In the genomic region with DNA sequence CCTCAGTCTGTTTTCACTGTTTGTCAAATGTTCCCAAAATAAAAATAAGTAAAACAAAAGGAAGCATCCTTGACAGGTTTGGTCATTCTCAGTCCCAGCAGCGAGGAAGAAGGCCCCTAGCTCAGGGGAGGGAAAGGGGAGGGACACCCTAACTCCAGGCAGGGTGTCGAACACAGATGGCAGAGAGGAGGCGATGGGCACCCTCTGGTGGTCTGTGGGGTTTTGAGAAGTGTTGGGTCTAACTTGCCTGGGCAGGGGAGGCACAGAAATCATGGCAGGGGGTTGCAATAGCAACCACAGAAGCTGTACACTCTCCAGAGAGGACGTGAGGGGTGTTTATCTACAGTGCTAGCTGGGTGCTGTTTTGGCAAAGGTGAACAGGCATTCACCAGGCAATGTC, we compare ENCODE assay signal across 1 cellular context.
TF ChIP-seq lines count a peak whose summit lies in the region.

No MANE protein-coding gene starts in this region.

TF ChIP-seq in GM23338, 12 proteins besides CTCF, POLR2A, EP300 and RAD21 (continued from another document):
- TF ChIP-seq, protein P1, sequence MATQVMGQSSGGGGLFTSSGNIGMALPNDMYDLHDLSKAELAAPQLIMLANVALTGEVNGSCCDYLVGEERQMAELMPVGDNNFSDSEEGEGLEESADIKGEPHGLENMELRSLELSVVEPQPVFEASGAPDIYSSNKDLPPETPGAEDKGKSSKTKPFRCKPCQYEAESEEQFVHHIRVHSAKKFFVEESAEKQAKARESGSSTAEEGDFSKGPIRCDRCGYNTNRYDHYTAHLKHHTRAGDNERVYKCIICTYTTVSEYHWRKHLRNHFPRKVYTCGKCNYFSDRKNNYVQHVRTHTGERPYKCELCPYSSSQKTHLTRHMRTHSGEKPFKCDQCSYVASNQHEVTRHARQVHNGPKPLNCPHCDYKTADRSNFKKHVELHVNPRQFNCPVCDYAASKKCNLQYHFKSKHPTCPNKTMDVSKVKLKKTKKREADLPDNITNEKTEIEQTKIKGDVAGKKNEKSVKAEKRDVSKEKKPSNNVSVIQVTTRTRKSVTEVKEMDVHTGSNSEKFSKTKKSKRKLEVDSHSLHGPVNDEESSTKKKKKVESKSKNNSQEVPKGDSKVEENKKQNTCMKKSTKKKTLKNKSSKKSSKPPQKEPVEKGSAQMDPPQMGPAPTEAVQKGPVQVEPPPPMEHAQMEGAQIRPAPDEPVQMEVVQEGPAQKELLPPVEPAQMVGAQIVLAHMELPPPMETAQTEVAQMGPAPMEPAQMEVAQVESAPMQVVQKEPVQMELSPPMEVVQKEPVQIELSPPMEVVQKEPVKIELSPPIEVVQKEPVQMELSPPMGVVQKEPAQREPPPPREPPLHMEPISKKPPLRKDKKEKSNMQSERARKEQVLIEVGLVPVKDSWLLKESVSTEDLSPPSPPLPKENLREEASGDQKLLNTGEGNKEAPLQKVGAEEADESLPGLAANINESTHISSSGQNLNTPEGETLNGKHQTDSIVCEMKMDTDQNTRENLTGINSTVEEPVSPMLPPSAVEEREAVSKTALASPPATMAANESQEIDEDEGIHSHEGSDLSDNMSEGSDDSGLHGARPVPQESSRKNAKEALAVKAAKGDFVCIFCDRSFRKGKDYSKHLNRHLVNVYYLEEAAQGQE (IDR thresholded peaks at IDR 0.05; ENCODE audit: unreplicated experiment) = no peak
- TF ChIP-seq ZNF114 (CRISPR knock-in tag; IDR thresholded peaks at IDR 0.05) = no peak
- TF ChIP-seq, protein P2, sequence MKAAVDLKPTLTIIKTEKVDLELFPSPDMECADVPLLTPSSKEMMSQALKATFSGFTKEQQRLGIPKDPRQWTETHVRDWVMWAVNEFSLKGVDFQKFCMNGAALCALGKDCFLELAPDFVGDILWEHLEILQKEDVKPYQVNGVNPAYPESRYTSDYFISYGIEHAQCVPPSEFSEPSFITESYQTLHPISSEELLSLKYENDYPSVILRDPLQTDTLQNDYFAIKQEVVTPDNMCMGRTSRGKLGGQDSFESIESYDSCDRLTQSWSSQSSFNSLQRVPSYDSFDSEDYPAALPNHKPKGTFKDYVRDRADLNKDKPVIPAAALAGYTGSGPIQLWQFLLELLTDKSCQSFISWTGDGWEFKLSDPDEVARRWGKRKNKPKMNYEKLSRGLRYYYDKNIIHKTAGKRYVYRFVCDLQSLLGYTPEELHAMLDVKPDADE (IDR thresholded peaks at IDR 0.05) = no peak
- no peak for TF ChIP-seq NANOG (IDR thresholded peaks at IDR 0.05; ENCODE audit: borderline replicate concordance)
